In the genomic region with DNA sequence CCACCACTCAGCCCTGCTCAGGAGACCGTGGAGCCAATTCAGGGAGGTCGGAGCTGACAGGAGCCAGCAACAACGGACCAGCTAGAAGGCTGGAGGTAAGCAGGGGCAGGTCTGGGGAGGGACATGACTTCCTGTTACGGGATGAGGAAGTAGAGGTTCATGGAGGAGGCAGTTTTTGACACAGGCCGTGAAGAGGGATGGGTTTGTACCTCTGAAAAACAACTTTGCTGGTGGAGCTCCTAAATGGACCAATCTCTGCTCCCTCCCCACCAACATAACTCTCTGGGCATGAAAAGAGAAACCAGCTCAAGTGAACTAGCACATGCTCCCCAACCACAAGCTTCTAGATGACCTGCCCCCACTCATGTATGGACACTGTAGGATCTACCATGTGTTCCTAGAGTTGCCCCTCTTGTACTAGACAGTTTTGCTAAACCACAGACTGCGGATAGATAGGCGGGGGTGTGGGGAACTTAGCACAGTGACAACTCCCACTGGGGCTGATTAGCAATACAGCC, we compare ENCODE assay signal across 10 cellular contexts. TPM values are rescaled to one million over a fixed set of nuclear protein-coding genes. Genes with fewer than 3 reads are reported as not detected.
DNase-seq lines count a peak whose midpoint lies in the region; ATAC-seq, FAIRE-seq and TF ChIP-seq lines count a peak whose summit lies in the region.
"Had no signal": no experiment of that assay in that cellular context is flagged by ENCODE, and none has a peak within 500 bp of the region (broad histone marks: within the 10 kb centered on the region; RNA-seq: fewer than 3 reads in every experiment).

No MANE protein-coding gene starts in this region.

- H3K27me3 Mint-ChIP-seq in glutamatergic neuron (ENCODE audit: unreplicated experiment) = no peaks in the 10 kb centered on the region

- H3K27me3 ChIP-seq in H1 (replicated peaks in 1 of 4; ENCODE audit: control insufficient read depth in 3 of 4, extremely low read depth in 1 of 4, insufficient read depth in 3 of 4, low read length in 3 of 4) = no peaks in the 10 kb centered on the region
- H3K27me3 ChIP-seq in sigmoid colon = no peaks in the 10 kb centered on the region

- no peak overlapping the region for H3K23ac ChIP-seq in H1 (ENCODE audit: insufficient read length)

- peaks cover 3% of the 10 kb centered on the region for H3K79me1 ChIP-seq in H1 (ENCODE audit: low read depth, low read length)

- no peak overlapping the region for H3K14ac ChIP-seq in H1 (ENCODE audit: insufficient read length)

- peaks cover 12% of the 10 kb centered on the region for H3K4me1 Mint-ChIP-seq in glutamatergic neuron (ENCODE audit: low read depth, unreplicated experiment)

- no peaks in the 10 kb centered on the region for H3K36me3 Mint-ChIP-seq in glutamatergic neuron (ENCODE audit: unreplicated experiment)

- no peak overlapping the region for H2BK12ac ChIP-seq in H1 (ENCODE audit: low read depth, low read length)

- H3K56ac ChIP-seq in H1 (replicated peaks; ENCODE audit: insufficient read length, low read depth, low read length) = no peak overlapping the region

- H2BK5ac ChIP-seq in H1 (ENCODE audit: low read depth, low read length) = no peak overlapping the region

- H3K4me2 ChIP-seq in H1 (ENCODE audit: insufficient read depth in 1 of 2, low read depth in 2 of 2, low read length in 2 of 2) = no peak overlapping the region

- H3K27ac Mint-ChIP-seq in glutamatergic neuron (ENCODE audit: unreplicated experiment) = no peak overlapping the region

- TF ChIP-seq POLR2A in NB4 (IDR thresholded peaks at IDR 0.05; ENCODE audit: extremely low read depth, insufficient read length) = no peak
- no peak for TF ChIP-seq POLR2A in H1 (IDR thresholded peaks at IDR 0.05; ENCODE audit: control extremely low read depth in 1 of 2, low read depth in 2 of 2, low read length in 2 of 2)
- TF ChIP-seq POLR2A in sigmoid colon (IDR thresholded peaks at IDR 0.05) = no peak

- H3K36me3 ChIP-seq in H1 (ENCODE audit: control insufficient read depth in 2 of 4, insufficient read depth in 4 of 4, low read length in 3 of 4) (0 out of 8 replicates have a peak, but pooled peaks cover 0 to 3% (median 0%) of the 10 kb centered on the region in 4 experiments), sigmoid colon (no peaks in the 10 kb centered on the region)

- H2BK15ac ChIP-seq in H1 (ENCODE audit: low read length) = no peak overlapping the region

- H2AK5ac ChIP-seq in H1 (ENCODE audit: low read depth, low read length) = no peak overlapping the region

- FAIRE-seq in H1 (lab: Jason Lieb, UNC) = no peak

- H4K8ac ChIP-seq in H1 (ENCODE audit: extremely low read depth, insufficient read depth, low read length) = no peak overlapping the region

- no peak overlapping the region for H3K4me3 Mint-ChIP-seq in glutamatergic neuron (ENCODE audit: unreplicated experiment)

- CTCF ChIA-PET in H1 (lab: Charles Lee; ENCODE audit: partially characterized antibody) = interaction anchor here (0.7 to 2.3 kb wide), 4 partner anchors 12 to 154 kb away, joined by 3 to 6 read pairs (median 4); no protein-coding TSS in a partner anchor

- TF ChIP-seq RAD21 in H1 (IDR thresholded peaks at IDR 0.05 in 1 of 2, conservative IDR thresholded peaks at IDR 0.05 in 1 of 2; ENCODE audit: low read depth in 2 of 2, low read length in 2 of 2) = no peak

- H3K4me3 ChIP-seq in NB4 (ENCODE audit: low read depth, low read length) = peak overlapping the region; percentile 51
- no peak overlapping the region for H3K4me3 ChIP-seq in H1 (ENCODE audit: extremely low read depth in 1 of 4, insufficient read depth in 2 of 4, low read depth in 3 of 4, low read length in 4 of 4)
- no peak overlapping the region for H3K4me3 ChIP-seq in sigmoid colon

- ATAC-seq in GM19397 (IDR thresholded peaks at IDR 0.05; ENCODE audit: unreplicated experiment) (peak; percentile 43), GM21528 (IDR thresholded peaks at IDR 0.05; ENCODE audit: low FRiP score, unreplicated experiment) (no peak), GM21526 (IDR thresholded peaks at IDR 0.05; ENCODE audit: low FRiP score, unreplicated experiment) (no peak)

- H2AFZ ChIP-seq in H1 (ENCODE audit: low read length) = no peak overlapping the region

- POLR2A ChIA-PET in H1 (lab: Charles Lee; ENCODE audit: partially characterized antibody) = no interaction called here

- H3K4ac ChIP-seq in H1 (replicated peaks; ENCODE audit: insufficient read length, low read depth, low read length) = no peak overlapping the region

- intact Hi-C loops in sigmoid colon (cut with DNase I) = no loop called here

- DNase-seq in CD1c-positive myeloid dendritic cell (ENCODE audit: extremely low spot score) = peak; percentile 60
- DNase-seq in NB4 (ENCODE audit: low read depth) = peak; percentile 94
- DNase-seq in H1 (ENCODE audit: low read depth in 1 of 2, low spot score in 2 of 2) = no peak
- no peak for DNase-seq in sigmoid colon
- no peak for DNase-seq in glutamatergic neuron
- DNase-seq: activated CD4-positive, alpha-beta T cell treated with anti-CD3 and anti-CD28 coated beads, Interleukin-2, amount 50 U/mL, for 4 hours; NCI-H1417 treated with DMSO at 0.1 percent for 48 hours had no signal

- H3K18ac ChIP-seq in H1 (ENCODE audit: extremely low read depth, low read length) = 0 out of 2 replicates have a peak overlapping the region, but pooled peaks have one; percentile 52

- peaks cover 0 to 8% of the 10 kb centered on the region in 2 experiments for H4K20me1 ChIP-seq in H1 (replicated peaks in 1 of 2; ENCODE audit: control insufficient read depth in 1 of 2, insufficient read depth in 2 of 2, low read length in 2 of 2)

- peaks cover 0 to 6% (median 0%) of the 10 kb centered on the region in 4 experiments; a peak in 2 of 7 replicates for H3K4me1 ChIP-seq in H1 (replicated peaks in 1 of 4; ENCODE audit: control insufficient read depth in 3 of 4, insufficient read depth in 4 of 4, low read length in 3 of 4)
- H3K4me1 ChIP-seq in sigmoid colon = peaks cover 0 to 7% (median 3%) of the 10 kb centered on the region in 4 donors

- no peak overlapping the region for H4K91ac ChIP-seq in H1 (replicated peaks; ENCODE audit: insufficient read length, low read length)

- H2BK20ac ChIP-seq in H1 (ENCODE audit: low read length) = no peak overlapping the region

- no peak overlapping the region for H4K5ac ChIP-seq in H1 (ENCODE audit: insufficient read length, low read depth, low read length)

- H3K27ac ChIP-seq in H1 (ENCODE audit: low read depth, low read length) = peak overlapping the region; percentile 12; the same call in 1 of the 2 replicates
- no peak overlapping the region for H3K27ac ChIP-seq in sigmoid colon

- H3K9me3 Mint-ChIP-seq in glutamatergic neuron (ENCODE audit: unreplicated experiment) = peaks cover 2% of the 10 kb centered on the region

- peaks cover 3 to 34% of the 10 kb centered on the region in 2 experiments; a peak in 3 of 4 replicates for H3K79me2 ChIP-seq in H1 (ENCODE audit: control insufficient read depth in 1 of 2, insufficient read depth in 2 of 2, low read length in 2 of 2)

- no peaks in the 10 kb centered on the region for H3K23me2 ChIP-seq in H1 (ENCODE audit: low read depth, low read length)

- H3K9me3 ChIP-seq in H1 (ENCODE audit: insufficient read depth in 2 of 2, low read depth in 1 of 2, low read length in 1 of 2) = no peaks in the 10 kb centered on the region
- no peaks in the 10 kb centered on the region for H3K9me3 ChIP-seq in sigmoid colon

- H3K9ac ChIP-seq in H1 (replicated peaks in 1 of 4; ENCODE audit: extremely low read depth in 1 of 4, low read depth in 3 of 4, low read length in 3 of 4) = no peak overlapping the region

- WGBS in H1 (ENCODE audit: extremely low coverage in 1 of 2, insufficient coverage in 1 of 2, insufficient read length in 1 of 2, insufficient replicate concordance in 2 of 2, low coverage in 1 of 2, low lambda C conversion rate in 2 of 2, missing lambda C conversion rate in 1 of 2), 2 experiments = 87% methylated on average over 7 of the region's 7 CpGs; no CpG with 5 or more reads in 1 of the 2 experiments
- 66 to 84% methylated on average over 7 of the region's 7 CpGs for WGBS in sigmoid colon, 2 donors

- H2BK120ac ChIP-seq in H1 (replicated peaks; ENCODE audit: low read depth, low read length) = no peak overlapping the region

- TF ChIP-seq EP300 in H1 (IDR thresholded peaks at IDR 0.05; ENCODE audit: borderline replicate concordance in 1 of 2, low read depth in 2 of 2, low read length in 2 of 2) = no peak
- no peak for TF ChIP-seq EP300 in sigmoid colon (IDR thresholded peaks at IDR 0.05)

- TF ChIP-seq CTCF in NB4 (IDR thresholded peaks at IDR 0.05; ENCODE audit: low read depth, low read length) = no peak
- no peak for TF ChIP-seq CTCF in H1 (IDR thresholded peaks at IDR 0.05; ENCODE audit: control extremely low read depth in 1 of 3, insufficient read depth in 1 of 3, low read depth in 1 of 3, low read length in 3 of 3)
- TF ChIP-seq CTCF in sigmoid colon (IDR thresholded peaks at IDR 0.05) = no peak
- no peak for TF ChIP-seq CTCF in glutamatergic neuron (IDR thresholded peaks at IDR 0.05; ENCODE audit: partially characterized antibody, unreplicated experiment)

TF ChIP-seq in H1, 55 proteins besides CTCF, POLR2A, EP300 and RAD21:
- no peak for TF ChIP-seq TEAD4 (IDR thresholded peaks at IDR 0.05; ENCODE audit: low read depth, low read length)
- no peak for TF ChIP-seq GABPA (IDR thresholded peaks at IDR 0.05; ENCODE audit: borderline replicate concordance, insufficient read depth, low read length)
- TF ChIP-seq FOSL1 (IDR thresholded peaks at IDR 0.05; ENCODE audit: insufficient read depth, low read depth, low read length) = no peak

RNA-seq across cellular contexts. Expression of a gene that starts 31.4 kb away (rescaled TPM):
- total RNA-seq in H1 (2021; fragmentation: NEBNext Ultra II Directional; extraction: Animal tissue kit (Norgen Biotek cat#: 25700)) = 23.9 and 25.5 TPM in 2 replicates
- 5.1 and 5.4 TPM in 2 replicates for polyA plus RNA-seq in H1 (2011; rRNA removed)
- polyA plus RNA-seq in H1 (2011; cell fraction: cytosol; rRNA removed) = 7.1 TPM
- polyA plus RNA-seq in H1 (2011; cell fraction: nucleus; rRNA removed) = 14.4 TPM
- 7.4 to 10.7 TPM (median 9.7 TPM) in 4 replicates for polyA plus RNA-seq in H1 (2012, experiment 1 of 2)
- 1.7 TPM for polyA plus RNA-seq in H1 (2012, experiment 2 of 2)
- polyA plus RNA-seq in H1 (2013, experiment 1 of 2) = 9.1 TPM
- polyA plus RNA-seq in H1 (2013, experiment 2 of 2) = 8.7 TPM
- 20.7 and 26.1 TPM in 2 replicates for polyA minus RNA-seq in H1 (2011; rRNA and poly(A)+ RNA removed)
- 13.4 TPM for polyA minus RNA-seq in H1 (2011; cell fraction: cytosol; rRNA and poly(A)+ RNA removed)
- polyA minus RNA-seq in H1 (2011; cell fraction: nucleus; rRNA and poly(A)+ RNA removed) = 45.3 TPM
- 10 to 100 TPM; 17.7 to 19.9 (median 18.8) TPM for total RNA-seq in sigmoid colon
- 10 to 100 TPM in 2 of 3 donors, 1 to 10 TPM in 1; 8.4 to 23.2 (median 12.3) TPM for polyA plus RNA-seq in sigmoid colon
- total RNA-seq in glutamatergic neuron (ENCODE audit: unreplicated experiment) = 60.9 TPM

Comparison
In these comparisons a context has a peak if more than half of its experiments do, and no peak if none do; other contexts are left out.
1. DNase-seq: peak in CD1c-positive myeloid dendritic cell (single experiment) and NB4 (single experiment); none in H1 (0 of 2), sigmoid colon (single experiment) and glutamatergic neuron (single experiment).